13 cellular contexts compared by ENCODE assay signal in the genomic region with DNA sequence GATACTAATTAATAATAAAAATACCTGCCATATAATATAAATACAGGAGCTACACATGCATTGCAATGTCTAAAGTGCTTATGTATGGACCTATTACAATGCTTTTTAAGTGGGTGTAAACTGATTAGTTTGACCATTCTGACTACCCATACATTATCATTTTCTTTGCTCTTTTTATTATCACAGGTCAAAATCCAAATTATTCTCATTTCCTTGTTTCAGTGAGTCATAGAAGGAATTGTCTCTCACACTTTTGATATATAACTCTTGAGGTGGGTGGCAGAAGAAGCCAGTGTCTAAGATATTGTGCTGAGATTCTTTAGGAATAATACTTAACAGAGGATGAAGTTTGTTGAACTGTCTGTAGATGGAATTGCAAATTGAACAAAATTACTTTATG. TPM values are rescaled to one million over a fixed set of nuclear protein-coding genes. Genes with fewer than 3 reads are reported as not detected.
DNase-seq lines count a peak whose midpoint lies in the region; ATAC-seq and TF ChIP-seq lines count a peak whose summit lies in the region.
"Had no signal": no experiment of that assay in that cellular context is flagged by ENCODE, and none has a peak within 500 bp of the region (broad histone marks: within the 10 kb centered on the region; RNA-seq: fewer than 3 reads in every experiment).

No MANE protein-coding gene starts in this region.

- no peak overlapping the region for H3K4me3 Mint-ChIP-seq in mesothelial cell of epicardium

- no peaks in the 10 kb centered on the region for H3K27me3 Mint-ChIP-seq in mesothelial cell of epicardium (ENCODE audit: low read depth)

- no peak overlapping the region for H3K4me3 ChIP-seq in body of pancreas
- H3K4me3 ChIP-seq: BLaER1 treated with 17β-estradiol and CSF1 and Interleukin-3, amounts not matched to agents 10 nM and 100 nM had no signal

- peaks cover 19% of the 10 kb centered on the region for H3K4me1 Mint-ChIP-seq in mesothelial cell of epicardium

- TF ChIP-seq POLR2A in body of pancreas (IDR thresholded peaks at IDR 0.05), result no peak

- peak; percentile 24 for DNase-seq in HT-29 (ENCODE audit: low spot score)
- DNase-seq in body of pancreas, result no peak
- no peak for DNase-seq in mesothelial cell of epicardium (ENCODE audit: low spot score in 2 of 2, unreplicated experiment in 2 of 2)
- peak; percentile 22 for DNase-seq in superior temporal gyrus (ENCODE audit: extremely low spot score)
- no peak for DNase-seq in NCI-H2196 (lab: John Stamatoyannopoulos, UW; ENCODE audit: unreplicated experiment)
- DNase-seq in SW480 (ENCODE audit: low spot score), result no peak
- DNase-seq: HCEC 1CT, NCI-H1048, NCI-H146, NCI-H226 had no signal

- peaks cover 21% of the 10 kb centered on the region for H3K4me1 ChIP-seq in body of pancreas
- H3K4me1 ChIP-seq: BLaER1 treated with 17β-estradiol and CSF1 and Interleukin-3, amounts not matched to agents 10 nM and 100 nM had no signal

- intact Hi-C loops in body of pancreas (cut with DNase I), result no loop called here

- H3K27me3 ChIP-seq in body of pancreas, result no peaks in the 10 kb centered on the region
- H3K27me3 ChIP-seq: BLaER1 treated with 17β-estradiol and CSF1 and Interleukin-3, amounts not matched to agents 10 nM and 100 nM had no signal

- H3K27ac Mint-ChIP-seq in mesothelial cell of epicardium, result peak overlapping the region; percentile 48

- H3K27ac ChIP-seq in body of pancreas, result peak overlapping the region in 3 of 4 donors; percentile 57 to 67 (median 66)
- H3K27ac ChIP-seq: BLaER1 treated with 17β-estradiol and CSF1 and Interleukin-3, amounts not matched to agents 10 nM and 100 nM; RWPE1 had no signal

- H3K9me3 ChIP-seq in body of pancreas, result no peaks in the 10 kb centered on the region
- H3K9me3 ChIP-seq: BLaER1 treated with 17β-estradiol and CSF1 and Interleukin-3, amounts not matched to agents 10 nM and 100 nM had no signal

- H3K9me3 Mint-ChIP-seq in mesothelial cell of epicardium, result peaks cover 5% of the 10 kb centered on the region

- no peaks in the 10 kb centered on the region for H3K36me3 ChIP-seq in body of pancreas (replicated peaks in 1 of 2; ENCODE audit: insufficient read depth in 1 of 2, low read depth in 2 of 2)
- H3K36me3 ChIP-seq: BLaER1 treated with 17β-estradiol and CSF1 and Interleukin-3, amounts not matched to agents 10 nM and 100 nM had no signal

- TF ChIP-seq CTCF in body of pancreas (IDR thresholded peaks at IDR 0.05) (no peak), mesothelial cell of epicardium (IDR thresholded peaks at IDR 0.05; ENCODE audit: unreplicated experiment) (no peak)

- no peak for ATAC-seq in body of pancreas
- ATAC-seq in GM21515 (IDR thresholded peaks at IDR 0.05; ENCODE audit: unreplicated experiment), result no peak

- H3K36me3 Mint-ChIP-seq in mesothelial cell of epicardium, result no peaks in the 10 kb centered on the region

RNA-seq across cellular contexts. Expression of a gene that starts 35.6 kb away (rescaled TPM):
- total RNA-seq in HT-29 (2014; rRNA removed; shearing (Covaris generic)), result 3.3 and 3.7 TPM in 2 replicates
- 10 to 100 TPM; 13.2 to 24.6 TPM for total RNA-seq in body of pancreas
- 14.8 to 17.8 TPM (median 14.9 TPM) in 3 replicates for total RNA-seq in mesothelial cell of epicardium

Comparison
In these comparisons a context has a peak if more than half of its experiments do, and no peak if none do; other contexts are left out.
1. DNase-seq: peak in HT-29 (single experiment) and superior temporal gyrus (single experiment); none in body of pancreas (0 of 4), mesothelial cell of epicardium (0 of 2), NCI-H2196 (single experiment) and SW480 (single experiment).